ENCODE assay signal across 14 cellular contexts in the genomic region with DNA sequence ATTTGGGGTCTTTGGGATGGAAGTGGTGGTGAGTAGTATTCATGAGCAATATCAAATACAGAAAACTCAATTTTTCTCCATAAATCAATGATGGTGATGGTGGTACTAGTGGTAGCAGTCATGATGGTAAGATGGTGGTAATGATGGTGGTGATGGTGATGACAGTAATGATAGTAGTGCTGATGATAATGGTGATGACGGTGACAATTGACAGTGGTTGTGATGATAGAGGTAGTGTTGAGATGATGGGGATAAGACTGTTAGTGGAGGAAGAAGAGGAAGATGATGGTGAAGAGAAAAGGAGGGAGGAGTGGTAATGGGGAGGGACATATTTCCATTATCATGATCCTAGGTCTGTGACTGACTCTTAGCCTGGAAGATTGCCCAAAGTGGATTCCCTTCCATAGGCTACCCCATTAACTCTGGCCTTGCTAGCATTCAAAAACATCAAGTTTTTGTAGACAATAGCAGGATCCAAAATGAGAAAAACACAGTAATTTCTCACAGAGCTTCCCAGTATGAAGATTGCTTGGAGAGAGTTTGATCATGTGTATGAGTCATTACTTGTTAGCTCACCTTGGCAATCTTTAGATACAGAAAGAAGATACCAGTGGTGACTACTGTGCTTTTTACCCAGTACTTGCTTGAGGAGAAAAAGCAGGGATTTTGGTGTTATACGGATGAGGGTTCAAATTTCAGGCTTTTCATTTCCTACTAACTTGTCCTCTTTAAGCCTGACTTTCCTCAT.
"Had no signal": no experiment of that assay in that cellular context is flagged by ENCODE, and none has a peak within 500 bp of the region (broad histone marks: within the 10 kb centered on the region; RNA-seq: fewer than 3 reads in every experiment).

No MANE protein-coding gene starts in this region.

- H3K27ac Mint-ChIP-seq: activated naive CD4-positive, alpha-beta T cell treated with anti-CD3 and anti-CD28 coated beads, Interleukin-2, amount 50 U/mL, for 24 hours had no signal

- H3K4me3 Mint-ChIP-seq: activated naive CD4-positive, alpha-beta T cell treated with anti-CD3 and anti-CD28 coated beads, Interleukin-2, amount 50 U/mL, for 24 hours; neural crest cell had no signal

- H3K4me3 ChIP-seq: adrenal gland, colonic mucosa, esophagus squamous epithelium, sigmoid colon, stomach, testis had no signal

- H3K27me3 Mint-ChIP-seq: activated naive CD4-positive, alpha-beta T cell treated with anti-CD3 and anti-CD28 coated beads, Interleukin-2, amount 50 U/mL, for 24 hours had no signal

- H3K36me3 ChIP-seq: adrenal gland, colonic mucosa, esophagus squamous epithelium, sigmoid colon, stomach had no signal

- H3K4me1 ChIP-seq: adrenal gland, colonic mucosa, sigmoid colon, testis had no signal

- H3K27ac ChIP-seq: colonic mucosa, esophagus squamous epithelium, sigmoid colon, stomach, testis had no signal

- H3K9me3 ChIP-seq: adrenal gland, colonic mucosa, esophagus squamous epithelium, sigmoid colon, stomach, testis had no signal

- H3K4me1 Mint-ChIP-seq: activated naive CD4-positive, alpha-beta T cell treated with anti-CD3 and anti-CD28 coated beads, Interleukin-2, amount 50 U/mL, for 24 hours had no signal

- H3K36me3 Mint-ChIP-seq: activated naive CD4-positive, alpha-beta T cell treated with anti-CD3 and anti-CD28 coated beads, Interleukin-2, amount 50 U/mL, for 24 hours had no signal

- H3K9me3 Mint-ChIP-seq: activated naive CD4-positive, alpha-beta T cell treated with anti-CD3 and anti-CD28 coated beads, Interleukin-2, amount 50 U/mL, for 24 hours had no signal

- DNase-seq: activated effector memory CD4-positive, alpha-beta T cell treated with Interleukin-2 at 50 U/mL for 16 hours; adrenal gland; central memory CD4-positive, alpha-beta T cell; colonic mucosa; esophagus squamous epithelium; glutamatergic neuron; kidney glomerular epithelial cell; sigmoid colon; stimulated activated CD4-positive, alpha-beta T cell treated with anti-CD3 and anti-CD28 coated beads, Interleukin-12 subunit alpha, Interleukin-12 subunit beta, amount 100 ng/mL, for 4 hours; stimulated activated CD4-positive, alpha-beta T cell treated with anti-CD3 and anti-CD28 coated beads, Interleukin-2, amount 100 ng/mL, for 24 hours; stomach; testis had no signal
